8 cellular contexts compared by ENCODE assay signal in the genomic region with DNA sequence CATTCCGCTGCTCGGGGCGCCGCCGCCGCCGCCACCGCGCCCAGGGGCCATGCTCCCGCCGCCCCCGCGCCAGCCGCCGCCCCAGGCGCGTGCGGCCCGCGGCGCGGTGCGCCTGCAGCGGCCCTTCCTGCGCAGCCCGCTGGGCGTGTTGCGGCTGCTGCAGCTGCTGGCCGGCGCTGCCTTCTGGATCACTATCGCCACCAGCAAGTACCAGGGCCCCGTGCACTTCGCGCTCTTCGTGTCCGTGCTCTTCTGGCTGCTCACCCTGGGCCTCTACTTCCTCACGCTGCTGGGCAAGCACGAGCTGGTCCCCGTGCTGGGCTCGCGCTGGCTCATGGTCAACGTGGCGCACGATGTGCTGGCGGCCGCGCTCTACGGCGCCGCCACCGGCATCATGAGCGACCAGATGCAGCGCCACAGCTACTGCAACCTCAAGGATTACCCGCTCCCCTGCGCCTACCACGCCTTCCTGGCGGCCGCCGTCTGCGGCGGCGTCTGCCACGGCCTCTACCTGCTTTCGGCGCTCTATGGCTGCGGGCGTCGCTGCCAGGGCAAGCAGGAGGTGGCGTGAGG. TPM values are rescaled to one million over a fixed set of nuclear protein-coding genes. Genes with fewer than 3 reads are reported as not detected.
A peak's percentile ranks its signal among the peaks of the same experiment; 100 is the strongest.
DNase-seq lines count a peak whose midpoint lies in the region; ATAC-seq and TF ChIP-seq lines count a peak whose summit lies in the region.

No MANE protein-coding gene starts in this region.

- DNase-seq in C1 segment of cervical spinal cord (lab: John Stamatoyannopoulos, UW) = peak in 12 of 14 donors; percentile 36 to 79 (median 59)
- peak; percentile 52 for DNase-seq in PC-3
- DNase-seq in activated gamma-delta T cell treated with anti-CD3 and anti-CD28 coated beads, Interleukin-2, amount 50 U/mL, for 16 hours (ENCODE audit: low read depth) = peak; percentile 24
- DNase-seq in foreskin fibroblast = peak; percentile 69 to 89
- DNase-seq in neural crest cell (ENCODE audit: low read depth, low spot score) = peak; percentile 57
- peak; percentile 69 to 88 for DNase-seq in tibial artery

- H3K4me3 ChIP-seq in PC-3 (ENCODE audit: low read length) = peak overlapping the region; percentile 83
- peak overlapping the region; percentile 76 to 90 for H3K4me3 ChIP-seq in foreskin fibroblast (ENCODE audit: low read depth in 1 of 2, low read length in 2 of 2)
- peak overlapping the region; percentile 71 to 78 for H3K4me3 ChIP-seq in tibial artery

- H3K9me3 ChIP-seq in PC-3 (ENCODE audit: low read length) = no peaks in the 10 kb centered on the region
- no peaks in the 10 kb centered on the region for H3K9me3 ChIP-seq in tibial artery

- intact Hi-C loops in PC-3 (cut with micrococcal nuclease) = no loop called here
- intact Hi-C loops in tibial artery (cut with DNase I; ENCODE audit: low total_unique reads) = no loop called here

- H3K36me3 Mint-ChIP-seq in neural crest cell (ENCODE audit: low read depth) = peaks cover 3% of the 10 kb centered on the region

- peak overlapping the region; percentile 79 for H3K9ac ChIP-seq in PC-3 (ENCODE audit: low read length)

- H3K9me3 Mint-ChIP-seq in neural crest cell = no peaks in the 10 kb centered on the region

- H3K27me3 ChIP-seq in PC-3 (ENCODE audit: low read length) = no peaks in the 10 kb centered on the region
- no peaks in the 10 kb centered on the region for H3K27me3 ChIP-seq in tibial artery

- no TSS peak for BruUV-seq in PC-3 (replicated peaks; lab: Mats Ljungman, UMichigan)

- no peaks in the 10 kb centered on the region for H3K9me2 ChIP-seq in PC-3 (replicated peaks; ENCODE audit: low read length)

- H3K4me1 ChIP-seq in PC-3 (ENCODE audit: insufficient read depth, low read length) = peaks cover 45% of the 10 kb centered on the region
- peaks cover 6 to 83% (median 71%) of the 10 kb centered on the region in 4 donors for H3K4me1 ChIP-seq in tibial artery

- TF ChIP-seq CTCF in PC-3 (conservative IDR thresholded peaks at IDR 0.05; ENCODE audit: low read depth, low read length) = peak; percentile 32; the same call in 1 of the 2 replicates
- peak; percentile 5 for TF ChIP-seq CTCF in foreskin fibroblast (IDR thresholded peaks at IDR 0.05; ENCODE audit: low read depth, low read length)
- TF ChIP-seq CTCF in neural crest cell (conservative IDR thresholded peaks at IDR 0.05) = peak; percentile 42
- TF ChIP-seq CTCF in tibial artery (IDR thresholded peaks at IDR 0.05) = no peak

- H3K79me2 ChIP-seq in PC-3 (ENCODE audit: low read length) = peaks cover 42% of the 10 kb centered on the region

- H3K27me3 Mint-ChIP-seq in neural crest cell (ENCODE audit: low read depth) = peaks cover 6% of the 10 kb centered on the region

- peaks cover 7% of the 10 kb centered on the region; the same call in 1 of the 2 replicates for H3K36me3 ChIP-seq in PC-3 (ENCODE audit: low read depth, low read length)
- peaks cover 13 to 19% (median 13%) of the 10 kb centered on the region in 3 donors for H3K36me3 ChIP-seq in tibial artery

- POLR2A ChIA-PET in PC-3 (lab: Charles Lee; ENCODE audit: unreplicated experiment) = interaction anchor here (0.6 to 1.0 kb wide), 2 partner anchors 23 to 65 kb away, joined by 3 read pairs; partner anchors contain the start of gene ZFYVE27

- peak overlapping the region; percentile 86 for H3K4me2 ChIP-seq in PC-3 (ENCODE audit: low read length)

- H3K27ac ChIP-seq in PC-3 (ENCODE audit: low read length) (peak overlapping the region; percentile 57), tibial artery (peak overlapping the region; percentile 96 to 99)

- no peaks in the 10 kb centered on the region for H3F3A ChIP-seq in PC-3 (ENCODE audit: low read length, unreplicated experiment)

- ATAC-seq in GM19025 (IDR thresholded peaks at IDR 0.05; ENCODE audit: low read depth, unreplicated experiment) (peak; percentile 73), HG03280 (IDR thresholded peaks at IDR 0.05; ENCODE audit: unreplicated experiment) (peak; percentile 71), PC-3 (peak; percentile 52)

- no peaks in the 10 kb centered on the region for H4K20me1 ChIP-seq in PC-3 (ENCODE audit: low read length)

- H3K4me1 Mint-ChIP-seq in neural crest cell = peaks cover 60% of the 10 kb centered on the region

- peak overlapping the region; percentile 99 for H3K27ac Mint-ChIP-seq in neural crest cell (ENCODE audit: unreplicated experiment)

- peak overlapping the region; percentile 40 for H2AFZ ChIP-seq in PC-3 (ENCODE audit: low read length)

- CTCF ChIA-PET in PC-3 (lab: Charles Lee) = interaction anchor here (0.5 to 1.9 kb wide), 3 partner anchors 27 to 76 kb away, joined by 4 to 9 read pairs (median 5); partner anchors contain the start of gene AVPI1

- peak overlapping the region; percentile 97 for H3K4me3 Mint-ChIP-seq in neural crest cell

RNA-seq across cellular contexts. Expression of gene MARVELD1, which starts 0.4 kb away (rescaled TPM):
- total RNA-seq in PC-3 (2014; rRNA removed) (17.6 and 25.5 TPM in 2 replicates), neural crest cell (52.3 and 52.8 TPM in 2 replicates)

RNA-seq across cellular contexts. Expression of gene ZFYVE27, which starts 23.0 kb away (rescaled TPM):
- total RNA-seq in PC-3 (2014; rRNA removed) (13.1 and 15.0 TPM in 2 replicates), neural crest cell (24.6 and 26.9 TPM in 2 replicates)

RNA-seq across cellular contexts. Expression of gene AVPI1, which starts 26.9 kb away (rescaled TPM):
- 40.7 and 44.5 TPM in 2 replicates for total RNA-seq in PC-3 (2014; rRNA removed)
- total RNA-seq in neural crest cell = 2.4 and 3.3 TPM in 2 replicates

RNA-seq across cellular contexts. Expression of gene SFRP5, which starts 57.9 kb away (rescaled TPM):
- not detected in 2 replicates for total RNA-seq in PC-3 (2014; rRNA removed)
- not detected in 2 replicates for total RNA-seq in neural crest cell

Comparison
In these comparisons a context has a peak if more than half of its experiments do, and no peak if none do; other contexts are left out.
1. Peak in every context shown above with its lines: DNase-seq, ATAC-seq, H3K4me3 ChIP-seq and H3K27ac ChIP-seq.
2. DNase-seq: peak in every context shown above with its lines; median percentile 79 in foreskin fibroblast; 78 in tibial artery; 59 in C1 segment of cervical spinal cord; 57 in neural crest cell; 52 in PC-3; 24 in activated gamma-delta T cell treated with anti-CD3 and anti-CD28 coated beads, Interleukin-2, amount 50 U/mL, for 16 hours.
3. CTCF ChIP-seq: peak in PC-3 (single experiment), foreskin fibroblast (single experiment) and neural crest cell (single experiment); none in tibial artery (0 of 2).